9 cellular contexts compared by ENCODE assay signal in the genomic region with DNA sequence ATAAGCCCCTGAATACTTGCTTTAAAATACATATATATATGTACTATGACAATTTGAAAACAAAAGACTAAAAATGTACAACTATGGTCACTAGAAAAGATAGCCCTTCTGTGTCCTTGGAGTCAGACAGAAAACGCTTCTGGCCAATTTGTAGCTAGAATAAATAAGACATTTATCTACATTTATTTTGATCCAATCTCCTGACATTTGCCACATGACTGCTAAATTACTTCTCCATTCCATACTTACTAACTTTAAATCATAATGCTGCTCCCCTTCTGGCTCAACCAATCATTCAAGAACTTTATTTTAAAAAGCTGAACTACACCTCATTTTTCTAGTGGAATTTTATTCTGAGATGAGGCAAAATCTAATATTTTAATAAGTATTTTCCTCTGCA.
A peak's percentile ranks its signal among the peaks of the same experiment; 100 is the strongest.
DNase-seq lines count a peak whose midpoint lies in the region; ATAC-seq and TF ChIP-seq lines count a peak whose summit lies in the region.
"Had no signal": no experiment of that assay in that cellular context is flagged by ENCODE, and none has a peak within 500 bp of the region (broad histone marks: within the 10 kb centered on the region; RNA-seq: fewer than 3 reads in every experiment).

No MANE protein-coding gene starts in this region.

- peak overlapping the region; percentile 68; the same call in 1 of the 2 replicates for H3K27ac ChIP-seq in WERI-Rb-1

- intact Hi-C loops in activated CD4-positive, alpha-beta T cell treated with anti-CD3 and anti-CD28 coated beads, Interleukin-2, amount 10 ng/mL, durations not matched to agents 24 days and 14 days (cut with micrococcal nuclease) = no loop called here
- intact Hi-C loops in CD14-positive monocyte (cut with micrococcal nuclease) = no loop called here

- no peak for ATAC-seq in stimulated activated naive CD8-positive, alpha-beta T cell treated with anti-CD3 and anti-CD28 coated beads, Interleukin-15, amount 100 ng/mL, for 72 hours

- H3K9me3 ChIP-seq in WERI-Rb-1 (ENCODE audit: severe bottlenecking) = no peaks in the 10 kb centered on the region

- no peaks in the 10 kb centered on the region for H3K27me3 ChIP-seq in WERI-Rb-1 (ENCODE audit: insufficient read depth, low read depth, severe bottlenecking)

- no peak for DNase-seq in activated CD4-positive, alpha-beta T cell treated with anti-CD3 and anti-CD28 coated beads, Interleukin-2, amount 10 ng/mL, durations not matched to agents 24 days and 14 days
- DNase-seq in activated CD4-positive, alpha-beta T cell treated with anti-CD3 and anti-CD28 coated beads for 1 hour = no peak
- DNase-seq in WERI-Rb-1 = no peak
- DNase-seq in foreskin melanocyte = peak; percentile 51
- DNase-seq in stimulated activated naive CD8-positive, alpha-beta T cell treated with anti-CD3 and anti-CD28 coated beads, Interleukin-15, amount 100 ng/mL, for 72 hours = no peak
- DNase-seq in DMS 273 (lab: John Stamatoyannopoulos, UW; ENCODE audit: unreplicated experiment) = no peak
- no peak for DNase-seq in CD14-positive monocyte (ENCODE audit: low spot score)
- DNase-seq in amygdala (lab: John Stamatoyannopoulos, UW) = no peak
- DNase-seq: NCI-H1048 had no signal

- peaks cover 10% of the 10 kb centered on the region for H3K36me3 Mint-ChIP-seq in activated CD4-positive, alpha-beta T cell treated with anti-CD3 and anti-CD28 coated beads, Interleukin-2, amount 10 ng/mL, durations not matched to agents 24 days and 14 days (ENCODE audit: low read depth)
- peaks cover 13 to 14% of the 10 kb centered on the region in 2 donors for H3K36me3 Mint-ChIP-seq in CD14-positive monocyte

- TF ChIP-seq CTCF in WERI-Rb-1 (IDR thresholded peaks at IDR 0.05; ENCODE audit: low read depth, low read length) (no peak), CD14-positive monocyte (IDR thresholded peaks at IDR 0.05) (no peak)

- H3K27me3 Mint-ChIP-seq in activated CD4-positive, alpha-beta T cell treated with anti-CD3 and anti-CD28 coated beads, Interleukin-2, amount 10 ng/mL, durations not matched to agents 24 days and 14 days = no peaks in the 10 kb centered on the region
- H3K27me3 Mint-ChIP-seq in stimulated activated naive CD8-positive, alpha-beta T cell treated with anti-CD3 and anti-CD28 coated beads, Interleukin-15, amount 100 ng/mL, for 72 hours = no peaks in the 10 kb centered on the region
- H3K27me3 Mint-ChIP-seq in CD14-positive monocyte (ENCODE audit: low read depth in 3 of 3) = peaks cover 0 to 1% (median 0%) of the 10 kb centered on the region in 3 donors

- H3K9me3 Mint-ChIP-seq in activated CD4-positive, alpha-beta T cell treated with anti-CD3 and anti-CD28 coated beads, Interleukin-2, amount 10 ng/mL, durations not matched to agents 24 days and 14 days = no peaks in the 10 kb centered on the region
- no peaks in the 10 kb centered on the region for H3K9me3 Mint-ChIP-seq in stimulated activated naive CD8-positive, alpha-beta T cell treated with anti-CD3 and anti-CD28 coated beads, Interleukin-15, amount 100 ng/mL, for 72 hours
- H3K9me3 Mint-ChIP-seq in CD14-positive monocyte = peaks cover 0 to 2% (median 0%) of the 10 kb centered on the region in 7 donors

- H3K4me3 ChIP-seq in WERI-Rb-1 (ENCODE audit: low read depth, low read length) = peak overlapping the region; percentile 31

- peaks cover 68% of the 10 kb centered on the region for H3K4me1 Mint-ChIP-seq in activated CD4-positive, alpha-beta T cell treated with anti-CD3 and anti-CD28 coated beads, Interleukin-2, amount 10 ng/mL, durations not matched to agents 24 days and 14 days
- peaks cover 93% of the 10 kb centered on the region for H3K4me1 Mint-ChIP-seq in stimulated activated naive CD8-positive, alpha-beta T cell treated with anti-CD3 and anti-CD28 coated beads, Interleukin-15, amount 100 ng/mL, for 72 hours
- H3K4me1 Mint-ChIP-seq in CD14-positive monocyte = peaks cover 86% of the 10 kb centered on the region

- peak overlapping the region; percentile 58 for H3K27ac Mint-ChIP-seq in activated CD4-positive, alpha-beta T cell treated with anti-CD3 and anti-CD28 coated beads, Interleukin-2, amount 10 ng/mL, durations not matched to agents 24 days and 14 days
- peak overlapping the region in 1 of 2 donors; percentile 68 for H3K27ac Mint-ChIP-seq in stimulated activated naive CD8-positive, alpha-beta T cell treated with anti-CD3 and anti-CD28 coated beads, Interleukin-15, amount 100 ng/mL, for 72 hours
- peak overlapping the region in 3 of 7 donors; percentile 26 to 78 (median 37) for H3K27ac Mint-ChIP-seq in CD14-positive monocyte

- H3K36me3 ChIP-seq in WERI-Rb-1 = no peaks in the 10 kb centered on the region; the same call in 1 of the 2 replicates

- peak overlapping the region; percentile 62 for H3K4me3 Mint-ChIP-seq in activated CD4-positive, alpha-beta T cell treated with anti-CD3 and anti-CD28 coated beads, Interleukin-2, amount 10 ng/mL, durations not matched to agents 24 days and 14 days
- peak overlapping the region; percentile 68 to 77 for H3K4me3 Mint-ChIP-seq in stimulated activated naive CD8-positive, alpha-beta T cell treated with anti-CD3 and anti-CD28 coated beads, Interleukin-15, amount 100 ng/mL, for 72 hours
- no peak overlapping the region for H3K4me3 Mint-ChIP-seq in CD14-positive monocyte

Comparison
In these comparisons a context has a peak if more than half of its experiments do, and no peak if none do; other contexts are left out.
1. H3K4me3 Mint-ChIP-seq: peak in activated CD4-positive, alpha-beta T cell treated with anti-CD3 and anti-CD28 coated beads, Interleukin-2, amount 10 ng/mL, durations not matched to agents 24 days and 14 days (single experiment) and stimulated activated naive CD8-positive, alpha-beta T cell treated with anti-CD3 and anti-CD28 coated beads, Interleukin-15, amount 100 ng/mL, for 72 hours (2 of 2); none in CD14-positive monocyte (0 of 2).